Comparison of ENCODE assay signal across 8 cellular contexts in genomic region chr9:128361296-128361980, GRCh38. TPM values are rescaled to one million over a fixed set of nuclear protein-coding genes. Genes with fewer than 3 reads are reported as not detected.
DNase-seq lines count a peak whose midpoint lies in the region; ATAC-seq and TF ChIP-seq lines count a peak whose summit lies in the region.

No MANE protein-coding gene starts in this region.

- H3K4me1 ChIP-seq in suprapubic skin, result peaks cover 26% of the 10 kb centered on the region

- intact Hi-C loops in left colon (cut with DNase I, micrococcal nuclease), result no loop called here

- H3K27me3 Mint-ChIP-seq in activated CD4-positive, alpha-beta T cell treated with anti-CD3 and anti-CD28 coated beads, Interleukin-2, amount 10 ng/mL, durations not matched to agents 7 days and 5 days, result no peaks in the 10 kb centered on the region

- no peak for DNase-seq in activated CD4-positive, alpha-beta T cell treated with anti-CD3 and anti-CD28 coated beads, Interleukin-2, amount 10 ng/mL, durations not matched to agents 7 days and 5 days
- DNase-seq in activated CD4-positive, alpha-beta T cell treated with anti-CD3 and anti-CD28 coated beads for 48 hours, result no peak
- no peak for DNase-seq in activated naive CD4-positive, alpha-beta T cell treated with anti-CD3 and anti-CD28 coated beads, Interleukin-2, amount 50 U/mL, for 72 hours (ENCODE audit: low spot score in 2 of 2)
- DNase-seq in left colon (no peak), suprapubic skin (ENCODE audit: low spot score in 2 of 2) (no peak), AG20443 (ENCODE audit: low spot score) (no peak), mucosa of gallbladder (ENCODE audit: low spot score) (no peak), RKO (ENCODE audit: low spot score) (no peak)

- CTCF ChIA-PET in activated CD4-positive, alpha-beta T cell treated with anti-CD3 and anti-CD28 coated beads, Interleukin-2, amount 10 ng/mL, durations not matched to agents 7 days and 5 days (lab: Charles Lee), result interaction anchor here (0.6 to 6.2 kb wide), 20 partner anchors 9 to 290 kb away, joined by 3 to 29 read pairs (median 4); partner anchors contain the start of genes SLC27A4 and URM1

- H3K27ac ChIP-seq in suprapubic skin, result peak overlapping the region; percentile 3

- ATAC-seq in activated naive CD4-positive, alpha-beta T cell treated with anti-CD3 and anti-CD28 coated beads, Interleukin-2, amount 50 U/mL, for 72 hours, result peak; percentile 30 to 33
- ATAC-seq in left colon, result peak; percentile 33

- H3K4me3 ChIP-seq in suprapubic skin, result peak overlapping the region; percentile 44

- H3K4me3 Mint-ChIP-seq in activated CD4-positive, alpha-beta T cell treated with anti-CD3 and anti-CD28 coated beads, Interleukin-2, amount 10 ng/mL, durations not matched to agents 7 days and 5 days, result peak overlapping the region; percentile 72

- TF ChIP-seq POLR2A in suprapubic skin (IDR thresholded peaks at IDR 0.05), result no peak

- H3K36me3 Mint-ChIP-seq in activated CD4-positive, alpha-beta T cell treated with anti-CD3 and anti-CD28 coated beads, Interleukin-2, amount 10 ng/mL, durations not matched to agents 7 days and 5 days (ENCODE audit: low read depth), result no peaks in the 10 kb centered on the region
- no peaks in the 10 kb centered on the region for H3K36me3 Mint-ChIP-seq in activated naive CD4-positive, alpha-beta T cell treated with anti-CD3 and anti-CD28 coated beads, Interleukin-2, amount 50 U/mL, for 72 hours

- no peaks in the 10 kb centered on the region for H3K27me3 ChIP-seq in suprapubic skin

- no peak for TF ChIP-seq CTCF in suprapubic skin (IDR thresholded peaks at IDR 0.05)

- peak overlapping the region; percentile 82 for H3K27ac Mint-ChIP-seq in activated CD4-positive, alpha-beta T cell treated with anti-CD3 and anti-CD28 coated beads, Interleukin-2, amount 10 ng/mL, durations not matched to agents 7 days and 5 days
- peak overlapping the region; percentile 62 to 91 for H3K27ac Mint-ChIP-seq in activated naive CD4-positive, alpha-beta T cell treated with anti-CD3 and anti-CD28 coated beads, Interleukin-2, amount 50 U/mL, for 72 hours

- H3K36me3 ChIP-seq in suprapubic skin, result peaks cover 21% of the 10 kb centered on the region

- peaks cover 28% of the 10 kb centered on the region for H3K4me1 Mint-ChIP-seq in activated CD4-positive, alpha-beta T cell treated with anti-CD3 and anti-CD28 coated beads, Interleukin-2, amount 10 ng/mL, durations not matched to agents 7 days and 5 days

- POLR2A ChIA-PET in activated CD4-positive, alpha-beta T cell treated with anti-CD3 and anti-CD28 coated beads, Interleukin-2, amount 10 ng/mL, durations not matched to agents 7 days and 5 days (lab: Charles Lee), result no interaction called here

- H3K9me3 ChIP-seq in suprapubic skin, result no peaks in the 10 kb centered on the region

- H3K9me3 Mint-ChIP-seq in activated CD4-positive, alpha-beta T cell treated with anti-CD3 and anti-CD28 coated beads, Interleukin-2, amount 10 ng/mL, durations not matched to agents 7 days and 5 days, result no peaks in the 10 kb centered on the region
- no peaks in the 10 kb centered on the region for H3K9me3 Mint-ChIP-seq in activated naive CD4-positive, alpha-beta T cell treated with anti-CD3 and anti-CD28 coated beads, Interleukin-2, amount 50 U/mL, for 72 hours

- TF ChIP-seq EP300 in suprapubic skin (IDR thresholded peaks at IDR 0.05), result no peak

- 42% methylated on average over 14 of the region's 14 CpGs for WGBS in suprapubic skin

RNA-seq across cellular contexts. Expression of gene URM1, which starts 9.7 kb away (rescaled TPM):
- total RNA-seq in activated CD4-positive, alpha-beta T cell treated with anti-CD3 and anti-CD28 coated beads, Interleukin-2, amount 10 ng/mL, durations not matched to agents 7 days and 5 days, result 10 to 100 TPM; 65.1 to 78.1 TPM
- total RNA-seq in activated naive CD4-positive, alpha-beta T cell treated with anti-CD3 and anti-CD28 coated beads, Interleukin-2, amount 50 U/mL, for 72 hours, result 10 to 100 TPM; 36.4 to 77.9 TPM
- 10 to 100 TPM; 50.9 to 69.3 TPM for total RNA-seq in left colon
- total RNA-seq in suprapubic skin, result 10 to 100 TPM; 30.2 to 37.6 (median 34.0) TPM
- total RNA-seq in mucosa of gallbladder, result 53.1 TPM

RNA-seq across cellular contexts. Expression of gene SLC27A4, which starts 21.1 kb away (rescaled TPM):
- total RNA-seq in activated CD4-positive, alpha-beta T cell treated with anti-CD3 and anti-CD28 coated beads, Interleukin-2, amount 10 ng/mL, durations not matched to agents 7 days and 5 days, result 10 to 100 TPM; 15.8 to 16.8 TPM
- 10 to 100 TPM in 1 of 2 donors, 1 to 10 TPM in 1; 9.4 to 10.2 TPM for total RNA-seq in activated naive CD4-positive, alpha-beta T cell treated with anti-CD3 and anti-CD28 coated beads, Interleukin-2, amount 50 U/mL, for 72 hours
- total RNA-seq in left colon, result 10 to 100 TPM; 46.0 to 58.2 TPM
- 10 to 100 TPM; 52.0 to 78.1 (median 63.0) TPM for total RNA-seq in suprapubic skin
- 50.4 TPM for total RNA-seq in mucosa of gallbladder

RNA-seq across cellular contexts. Expression of gene COQ4, which starts 38.8 kb away (rescaled TPM):
- 10 to 100 TPM; 33.9 to 35.6 TPM for total RNA-seq in activated CD4-positive, alpha-beta T cell treated with anti-CD3 and anti-CD28 coated beads, Interleukin-2, amount 10 ng/mL, durations not matched to agents 7 days and 5 days
- 10 to 100 TPM; 33.9 to 38.3 TPM for total RNA-seq in activated naive CD4-positive, alpha-beta T cell treated with anti-CD3 and anti-CD28 coated beads, Interleukin-2, amount 50 U/mL, for 72 hours
- total RNA-seq in left colon (10 to 100 TPM; 51.1 to 64.4 TPM), suprapubic skin (100 to 1,000 TPM in 3 of 4 donors, 10 to 100 TPM in 1; 73.3 to 119 (median 106) TPM), mucosa of gallbladder (54.8 TPM)

RNA-seq across cellular contexts. Expression of gene TRUB2, which starts 39.2 kb away (rescaled TPM):
- 10 to 100 TPM; 22.2 to 26.7 TPM for total RNA-seq in activated CD4-positive, alpha-beta T cell treated with anti-CD3 and anti-CD28 coated beads, Interleukin-2, amount 10 ng/mL, durations not matched to agents 7 days and 5 days
- 10 to 100 TPM; 25.6 to 35.9 TPM for total RNA-seq in activated naive CD4-positive, alpha-beta T cell treated with anti-CD3 and anti-CD28 coated beads, Interleukin-2, amount 50 U/mL, for 72 hours
- total RNA-seq in left colon (10 to 100 TPM; 22.5 to 28.7 TPM), suprapubic skin (10 to 100 TPM; 11.6 to 19.9 (median 14.1) TPM), mucosa of gallbladder (21.8 TPM)

RNA-seq across cellular contexts. Expression of gene CERCAM, which starts 59.2 kb away (rescaled TPM):
- under 1 TPM; 0.17 to 0.37 TPM for total RNA-seq in activated CD4-positive, alpha-beta T cell treated with anti-CD3 and anti-CD28 coated beads, Interleukin-2, amount 10 ng/mL, durations not matched to agents 7 days and 5 days
- total RNA-seq in activated naive CD4-positive, alpha-beta T cell treated with anti-CD3 and anti-CD28 coated beads, Interleukin-2, amount 50 U/mL, for 72 hours, result 1 to 10 TPM; 1.2 to 3.2 TPM
- total RNA-seq in left colon (1 to 10 TPM; 2.9 to 9.2 TPM), suprapubic skin (10 to 100 TPM in 2 of 4 donors, 1 to 10 TPM in 2; 3.7 to 26.2 (median 11.3) TPM), mucosa of gallbladder (23.7 TPM)
